28 cellular contexts compared by ENCODE assay signal in the genomic region with DNA sequence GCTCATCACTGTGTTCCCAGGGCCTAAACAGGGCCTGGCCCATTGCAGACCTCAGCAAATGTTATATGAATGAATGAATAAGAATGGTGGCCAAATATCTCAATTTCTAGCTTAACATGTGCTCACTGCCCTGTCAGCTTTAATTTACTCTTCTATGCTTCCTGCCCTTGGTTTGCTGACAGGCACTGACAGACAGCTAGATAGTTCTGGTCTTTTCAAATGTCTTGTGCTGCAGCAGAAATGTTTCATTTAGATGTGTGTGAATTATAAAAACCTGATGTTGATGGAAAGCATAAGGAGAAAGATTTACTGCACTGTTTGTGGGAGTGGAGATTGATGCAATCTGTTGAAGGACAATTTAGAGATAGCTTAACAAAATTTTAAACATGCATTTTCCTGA. TPM values are rescaled to one million over a fixed set of nuclear protein-coding genes. Genes with fewer than 3 reads are reported as not detected.
"Had no signal": no experiment of that assay in that cellular context is flagged by ENCODE, and none has a peak within 500 bp of the region (broad histone marks: within the 10 kb centered on the region; RNA-seq: fewer than 3 reads in every experiment).

No MANE protein-coding gene starts in this region.

- DNase-seq: activated CD4-positive, alpha-beta T cell treated with anti-CD3 and anti-CD28 coated beads, Interleukin-2, amount 10 ng/mL, durations not matched to agents 24 days and 14 days; activated CD4-positive, alpha-beta T cell treated with anti-CD3 and anti-CD28 coated beads, Interleukin-2, amount 50 U/mL, for 4 hours; activated CD8-positive, alpha-beta T cell treated with anti-CD3 and anti-CD28 coated beads for 36 hours; activated effector memory CD4-positive, alpha-beta T cell treated with anti-CD3 and anti-CD28 coated beads, Interleukin-2, amount 50 U/mL, for 16 hours; activated naive CD4-positive, alpha-beta T cell treated with Interleukin-2 at 50 U/mL for 16 hours; activated naive CD8-positive, alpha-beta T cell treated with anti-CD3 and anti-CD28 coated beads, Interleukin-2, amount 10 ng/mL, durations not matched to agents 7 days and 5 days; activated T-cell treated with anti-CD3 and anti-CD28 coated beads, Interleukin-2, amount 50 U/mL, for 1 hour; activated T-cell treated with anti-CD3 and anti-CD28 coated beads, Interleukin-2, amount 50 U/mL, for 72 hours; adrenal gland; body of pancreas; MM.1S; MV-4-11; NCI-H1092; NCI-H1436 treated with DMSO at 0.1 percent for 48 hours; NCI-H1694 treated with DMSO at 0.1 percent for 48 hours; NCI-H2029; NCI-H510A; NCI-H69; SHP77 treated with DMSO at 0.1 percent for 48 hours; SW 1271; T1000 had no signal

- H3K27ac ChIP-seq: adrenal gland, body of pancreas, KMS-11, SJSA1 had no signal

- H3K4me3 ChIP-seq: adrenal gland, body of pancreas, breast epithelium, SJSA1 had no signal

- H3K36me3 Mint-ChIP-seq: activated naive CD4-positive, alpha-beta T cell treated with anti-CD3 and anti-CD28 coated beads, Interleukin-2, amount 50 U/mL, for 24 hours had no signal

- H3K27me3 Mint-ChIP-seq: activated CD8-positive, alpha-beta T cell treated with anti-CD3 and anti-CD28 coated beads for 36 hours; activated naive CD4-positive, alpha-beta T cell treated with anti-CD3 and anti-CD28 coated beads, Interleukin-2, amount 50 U/mL, for 24 hours; activated naive CD8-positive, alpha-beta T cell treated with anti-CD3 and anti-CD28 coated beads, Interleukin-2, amount 10 ng/mL, durations not matched to agents 7 days and 5 days had no signal

- H3K4me2 ChIP-seq: KMS-11 had no signal

- H3K4me1 ChIP-seq: adrenal gland had no signal

- FAIRE-seq: astrocyte had no signal

- H3K4me3 Mint-ChIP-seq: activated CD4-positive, alpha-beta T cell treated with anti-CD3 and anti-CD28 coated beads, Interleukin-2, amount 10 ng/mL, durations not matched to agents 24 days and 14 days; activated CD8-positive, alpha-beta T cell treated with anti-CD3 and anti-CD28 coated beads for 36 hours; activated naive CD4-positive, alpha-beta T cell treated with anti-CD3 and anti-CD28 coated beads, Interleukin-2, amount 50 U/mL, for 24 hours; activated naive CD8-positive, alpha-beta T cell treated with anti-CD3 and anti-CD28 coated beads, Interleukin-2, amount 10 ng/mL, durations not matched to agents 7 days and 5 days; activated T-cell treated with anti-CD3 and anti-CD28 coated beads, Interleukin-2, amount 50 U/mL, for 72 hours; activated T-helper 17 cell treated with anti-CD3 and anti-CD28 coated beads, Interleukin-2, amount 50 U/mL, for 72 hours had no signal

- H3K9me3 ChIP-seq: adrenal gland, body of pancreas, breast epithelium, SJSA1 had no signal

- H3K27me3 ChIP-seq: adrenal gland, body of pancreas, breast epithelium had no signal

- H3K36me3 ChIP-seq: adrenal gland, breast epithelium, SJSA1 had no signal

- H3K27ac Mint-ChIP-seq: activated CD4-positive, alpha-beta T cell treated with anti-CD3 and anti-CD28 coated beads, Interleukin-2, amount 10 ng/mL, durations not matched to agents 24 days and 14 days; activated CD8-positive, alpha-beta T cell treated with anti-CD3 and anti-CD28 coated beads for 36 hours; activated naive CD4-positive, alpha-beta T cell treated with anti-CD3 and anti-CD28 coated beads, Interleukin-2, amount 50 U/mL, for 24 hours; activated naive CD8-positive, alpha-beta T cell treated with anti-CD3 and anti-CD28 coated beads, Interleukin-2, amount 10 ng/mL, durations not matched to agents 7 days and 5 days; activated T-cell treated with anti-CD3 and anti-CD28 coated beads, Interleukin-2, amount 50 U/mL, for 72 hours; activated T-helper 17 cell treated with anti-CD3 and anti-CD28 coated beads, Interleukin-2, amount 50 U/mL, for 72 hours had no signal

- H3K9ac ChIP-seq: KMS-11 had no signal

- H3K9me3 Mint-ChIP-seq: activated CD8-positive, alpha-beta T cell treated with anti-CD3 and anti-CD28 coated beads for 36 hours; activated naive CD4-positive, alpha-beta T cell treated with anti-CD3 and anti-CD28 coated beads, Interleukin-2, amount 50 U/mL, for 24 hours; activated naive CD8-positive, alpha-beta T cell treated with anti-CD3 and anti-CD28 coated beads, Interleukin-2, amount 10 ng/mL, durations not matched to agents 7 days and 5 days; activated T-cell treated with anti-CD3 and anti-CD28 coated beads, Interleukin-2, amount 50 U/mL, for 72 hours; activated T-helper 17 cell treated with anti-CD3 and anti-CD28 coated beads, Interleukin-2, amount 50 U/mL, for 72 hours had no signal

RNA-seq across cellular contexts. Expression of a gene that starts 48.9 kb away (rescaled TPM):
- total RNA-seq: LHCN-M2, SJSA1 had no signal
